Comparison of ENCODE assay signal across 1 cellular context in genomic region chr6:159833997-159834601, GRCh38.
TF ChIP-seq lines count a peak whose summit lies in the region.

No MANE protein-coding gene starts in this region.

TF ChIP-seq in GM23338, 12 proteins besides CTCF, POLR2A, EP300 and RAD21 (continued from another document):
- TF ChIP-seq ZNF462 (CRISPR knock-in tag; IDR thresholded peaks at IDR 0.05) = no peak
- no peak for TF ChIP-seq NANOG (IDR thresholded peaks at IDR 0.05; ENCODE audit: borderline replicate concordance)
- no peak for TF ChIP-seq JUNB (IDR thresholded peaks at IDR 0.05; ENCODE audit: unreplicated experiment)
- no peak for TF ChIP-seq ZNF331 (CRISPR knock-in tag; IDR thresholded peaks at IDR 0.05; ENCODE audit: low read depth)
- no peak for TF ChIP-seq ZNF114 (CRISPR knock-in tag; IDR thresholded peaks at IDR 0.05)
- no peak for TF ChIP-seq ETS1 (IDR thresholded peaks at IDR 0.05)
- TF ChIP-seq REST (IDR thresholded peaks at IDR 0.05; ENCODE audit: unreplicated experiment) = no peak
- TF ChIP-seq EZH2 (IDR thresholded peaks at IDR 0.05; ENCODE audit: low read depth, unreplicated experiment) = no peak
